Comparison of ENCODE assay signal across 17 cellular contexts in genomic region chr1:105678334-105678733, GRCh38.
DNase-seq lines count a peak whose midpoint lies in the region; ATAC-seq, FAIRE-seq and TF ChIP-seq lines count a peak whose summit lies in the region.
"Had no signal": no experiment of that assay in that cellular context is flagged by ENCODE, and none has a peak within 500 bp of the region (broad histone marks: within the 10 kb centered on the region; RNA-seq: fewer than 3 reads in every experiment).

No MANE protein-coding gene starts in this region.

- no TSS peak for BruUV-seq in Panc1 (replicated peaks; lab: Mats Ljungman, UMichigan)

- CTCF ChIA-PET in Panc1 (lab: Charles Lee) = no interaction called here

- in situ Hi-C loops in Caki2 (cut with HindIII; ENCODE audit: low pct_unique_long_range_greater_than_20kb, low sequenced_read_pairs) (no loop called here), Panc1 (cut with HindIII; ENCODE audit: low pct_unique_long_range_greater_than_20kb, low sequenced_read_pairs) (no loop called here)

- intact Hi-C loops in Panc1 (cut with micrococcal nuclease; ENCODE audit: unreplicated experiment) (no loop called here), right cardiac atrium (cut with DNase I) (no loop called here)

- H3K4me1 ChIP-seq in Panc1 (ENCODE audit: control insufficient read depth, insufficient read depth, low read length) (no peaks in the 10 kb centered on the region), MM.1S (ENCODE audit: low read length) (no peaks in the 10 kb centered on the region), right cardiac atrium (ENCODE audit: control insufficient read depth, insufficient read depth, low read length) (no peaks in the 10 kb centered on the region)
- H3K4me1 ChIP-seq: A549, BE2C had no signal

- no peaks in the 10 kb centered on the region for H3K27me3 Mint-ChIP-seq in mesothelial cell of epicardium (ENCODE audit: low read depth)
- H3K27me3 Mint-ChIP-seq: CD4-positive, alpha-beta memory T cell had no signal

- H3F3A ChIP-seq in MM.1S (ENCODE audit: insufficient read depth, low read length) = no peaks in the 10 kb centered on the region

- no peak overlapping the region for H3K27ac ChIP-seq in Panc1 (ENCODE audit: low read length)
- no peak overlapping the region for H3K27ac ChIP-seq in MM.1S (ENCODE audit: low read length)
- no peak overlapping the region for H3K27ac ChIP-seq in right cardiac atrium (ENCODE audit: low read length)
- H3K27ac ChIP-seq: A549, C4-2B, HL-60 had no signal

- H3K36me3 Mint-ChIP-seq in mesothelial cell of epicardium = no peaks in the 10 kb centered on the region
- H3K36me3 Mint-ChIP-seq: CD4-positive, alpha-beta memory T cell had no signal

- H3K4me2 ChIP-seq in MM.1S (ENCODE audit: low read depth, low read length) = no peak overlapping the region
- H3K4me2 ChIP-seq: A549 had no signal

- WGBS in right cardiac atrium = 61% methylated on average over 3 of the region's 3 CpGs

- H3K4me1 Mint-ChIP-seq in mesothelial cell of epicardium = no peaks in the 10 kb centered on the region
- H3K4me1 Mint-ChIP-seq: CD4-positive, alpha-beta memory T cell had no signal

- FAIRE-seq in bronchial epithelial cell (lab: Jason Lieb, UNC) (no peak), urothelium cell line (lab: Jason Lieb, UNC) (no peak)
- FAIRE-seq: A549, D721Med had no signal

- H3K36me3 ChIP-seq in Panc1 (ENCODE audit: control insufficient read depth, insufficient read depth, low read length) (no peaks in the 10 kb centered on the region), bronchial epithelial cell (ENCODE audit: control insufficient read depth, insufficient read depth, low read length) (no peaks in the 10 kb centered on the region), MM.1S (replicated peaks; ENCODE audit: insufficient read depth, low read length) (no peaks in the 10 kb centered on the region)
- H3K36me3 ChIP-seq: BE2C had no signal

- H3K79me2 ChIP-seq in MM.1S (ENCODE audit: low read length) = no peaks in the 10 kb centered on the region

- no peaks in the 10 kb centered on the region for H4K20me1 ChIP-seq in MM.1S (ENCODE audit: insufficient read depth, low read length)

- no peaks in the 10 kb centered on the region for H3K27me3 ChIP-seq in Panc1 (ENCODE audit: control insufficient read depth, insufficient read depth, low read length)
- H3K27me3 ChIP-seq in bronchial epithelial cell (ENCODE audit: control insufficient read depth, insufficient read depth, low read length) = no peaks in the 10 kb centered on the region
- H3K27me3 ChIP-seq in MM.1S (replicated peaks; ENCODE audit: insufficient read depth, low read length) = no peaks in the 10 kb centered on the region
- no peaks in the 10 kb centered on the region for H3K27me3 ChIP-seq in right cardiac atrium (ENCODE audit: control insufficient read depth, insufficient read depth)
- H3K27me3 ChIP-seq: BE2C had no signal

- no peak overlapping the region for H3K27ac Mint-ChIP-seq in mesothelial cell of epicardium
- H3K27ac Mint-ChIP-seq: CD4-positive, alpha-beta memory T cell had no signal

- H3K9ac ChIP-seq in MM.1S (ENCODE audit: low read length) = no peak overlapping the region

- no peak overlapping the region for H3K4me3 ChIP-seq in Panc1 (ENCODE audit: low read depth in 2 of 2, low read length in 2 of 2)
- no peak overlapping the region for H3K4me3 ChIP-seq in bronchial epithelial cell (ENCODE audit: low read depth, low read length)
- no peak overlapping the region for H3K4me3 ChIP-seq in MM.1S (ENCODE audit: low read length)
- no peak overlapping the region for H3K4me3 ChIP-seq in right cardiac atrium (ENCODE audit: low read length)
- H3K4me3 ChIP-seq: A549 had no signal

- H3K9me3 Mint-ChIP-seq in mesothelial cell of epicardium = peaks cover 13% of the 10 kb centered on the region

- POLR2A ChIA-PET in Panc1 (lab: Charles Lee) = no interaction called here

- peak; percentile 51 for DNase-seq in Caki2 (ENCODE audit: low read depth)
- DNase-seq in ELR (ENCODE audit: low read depth) = peak; percentile 47
- DNase-seq in Panc1 (ENCODE audit: low read depth, low spot score) = peak; percentile 43
- peak; percentile 79 for DNase-seq in bronchial epithelial cell (ENCODE audit: low read depth)
- DNase-seq in mesothelial cell of epicardium (ENCODE audit: low spot score in 2 of 2, unreplicated experiment in 2 of 2) = no peak
- no peak for DNase-seq in MM.1S
- DNase-seq in urothelium cell line (ENCODE audit: low spot score) = no peak
- no peak for DNase-seq in right cardiac atrium
- DNase-seq: BE2C; CD4-positive, alpha-beta memory T cell; DMS153; IMR-90 had no signal

- H3K4me3 Mint-ChIP-seq in mesothelial cell of epicardium = no peak overlapping the region
- H3K4me3 Mint-ChIP-seq: CD4-positive, alpha-beta memory T cell had no signal

- H2AFZ ChIP-seq in MM.1S (ENCODE audit: low read length) = no peak overlapping the region

- H3K9me2 ChIP-seq in MM.1S (replicated peaks; ENCODE audit: insufficient read depth, low read length) = no peaks in the 10 kb centered on the region

- H3K9me3 ChIP-seq in Panc1 (ENCODE audit: control insufficient read depth, insufficient read depth, low read depth, low read length) (no peaks in the 10 kb centered on the region; the same call in 1 of the 2 replicates), MM.1S (replicated peaks; ENCODE audit: insufficient read depth, low read length) (no peaks in the 10 kb centered on the region), right cardiac atrium (ENCODE audit: control insufficient read depth, low read length) (no peaks in the 10 kb centered on the region)
- H3K9me3 ChIP-seq: A549, BE2C had no signal

- ATAC-seq in Panc1 (no peak), right cardiac atrium (no peak)
- ATAC-seq: A549, HCT116 had no signal

- no peak for TF ChIP-seq CTCF in Panc1 (IDR thresholded peaks at IDR 0.05)
- no peak for TF ChIP-seq CTCF in bronchial epithelial cell (IDR thresholded peaks at IDR 0.05; ENCODE audit: insufficient read depth, low read length, severe bottlenecking)
- TF ChIP-seq CTCF in mesothelial cell of epicardium (IDR thresholded peaks at IDR 0.05; ENCODE audit: unreplicated experiment) = no peak
- no peak for TF ChIP-seq CTCF in MM.1S (IDR thresholded peaks at IDR 0.05; ENCODE audit: low read length)

Comparison
In these comparisons a context has a peak if more than half of its experiments do, and no peak if none do; other contexts are left out.
1. DNase-seq: peak in Caki2 (single experiment), ELR (single experiment), Panc1 (single experiment) and bronchial epithelial cell (single experiment); none in mesothelial cell of epicardium (0 of 2), MM.1S (single experiment), urothelium cell line (single experiment) and right cardiac atrium (0 of 3).